ENCODE assay signal across 15 cellular contexts in genomic region chr19:4592445-4592844, GRCh38. TPM values are rescaled to one million over a fixed set of nuclear protein-coding genes. Genes with fewer than 3 reads are reported as not detected.
DNase-seq lines count a peak whose midpoint lies in the region; ATAC-seq and TF ChIP-seq lines count a peak whose summit lies in the region.
"Had no signal": no experiment of that assay in that cellular context is flagged by ENCODE, and none has a peak within 500 bp of the region (broad histone marks: within the 10 kb centered on the region; RNA-seq: fewer than 3 reads in every experiment).

No MANE protein-coding gene starts in this region.

- peak overlapping the region; percentile 6 for H3K27ac Mint-ChIP-seq in glutamatergic neuron (ENCODE audit: unreplicated experiment)
- H3K27ac Mint-ChIP-seq: CD4-positive, alpha-beta T cell; GM23338; HFFc6 had no signal

- TF ChIP-seq POLR2A in GM18505 (IDR thresholded peaks at IDR 0.05; ENCODE audit: borderline replicate concordance, extremely low read depth, insufficient read depth, insufficient read length): no peak

- peaks cover 17% of the 10 kb centered on the region for H3K4me1 Mint-ChIP-seq in glutamatergic neuron (ENCODE audit: low read depth, unreplicated experiment)

- DNase-seq in NCI-H2171 treated with DMSO at 0.1 percent for 48 hours (lab: John Stamatoyannopoulos, UW): peak; percentile 30
- no peak for DNase-seq in NCI-H2171 (lab: John Stamatoyannopoulos, UW)
- peak; percentile 42 to 71 for DNase-seq in NCI-H524 (lab: John Stamatoyannopoulos, UW)
- DNase-seq in glutamatergic neuron: no peak
- no peak for DNase-seq in midbrain (lab: John Stamatoyannopoulos, UW)
- DNase-seq: ACHN; Calu3; CD4-positive, alpha-beta T cell; GF-D8; H9; HFFc6; KBM-7 had no signal

- H3K27me3 Mint-ChIP-seq in glutamatergic neuron (ENCODE audit: unreplicated experiment): peaks cover 1% of the 10 kb centered on the region

- peaks cover 6% of the 10 kb centered on the region for H3K9me3 Mint-ChIP-seq in glutamatergic neuron (ENCODE audit: unreplicated experiment)
- H3K9me3 Mint-ChIP-seq: CD4-positive, alpha-beta T cell; GM23338; H9; HFFc6 had no signal

- no peak for TF ChIP-seq CTCF in glutamatergic neuron (IDR thresholded peaks at IDR 0.05; ENCODE audit: partially characterized antibody, unreplicated experiment)

- no peak overlapping the region for H3K4me3 Mint-ChIP-seq in glutamatergic neuron (ENCODE audit: unreplicated experiment)
- H3K4me3 Mint-ChIP-seq: CD4-positive, alpha-beta T cell; GM23338; H9; HFFc6 had no signal

- H3K36me3 Mint-ChIP-seq in glutamatergic neuron (ENCODE audit: unreplicated experiment): no peaks in the 10 kb centered on the region

- ATAC-seq in GM18505 (IDR thresholded peaks at IDR 0.05; ENCODE audit: unreplicated experiment): no peak
- ATAC-seq in HG03342 (IDR thresholded peaks at IDR 0.05; ENCODE audit: unreplicated experiment): no peak
- ATAC-seq: GM23338 had no signal

RNA-seq across cellular contexts. Expression of gene SEMA6B, which starts 33.0 kb away (rescaled TPM):
- 234 TPM for total RNA-seq in glutamatergic neuron (ENCODE audit: unreplicated experiment)

RNA-seq across cellular contexts. Expression of gene TNFAIP8L1, which starts 46.9 kb away (rescaled TPM):
- total RNA-seq in glutamatergic neuron (ENCODE audit: unreplicated experiment): 23.6 TPM

RNA-seq across cellular contexts. Expression of gene LRG1, which starts 52.6 kb away (rescaled TPM):
- 1.0 TPM for total RNA-seq in glutamatergic neuron (ENCODE audit: unreplicated experiment)
- total RNA-seq: CD4-positive, alpha-beta T cell; HFFc6 had no signal

RNA-seq across cellular contexts. Expression of gene PLIN5, which starts 57.4 kb away (rescaled TPM):
- total RNA-seq in glutamatergic neuron (ENCODE audit: unreplicated experiment): 0.54 TPM
- total RNA-seq: HFFc6 had no signal

Comparison
In these comparisons a context has a peak if more than half of its experiments do, and no peak if none do; other contexts are left out.
1. DNase-seq: peak in NCI-H2171 treated with DMSO at 0.1 percent for 48 hours (single experiment) and NCI-H524 (2 of 2); none in NCI-H2171 (single experiment), glutamatergic neuron (single experiment) and midbrain (single experiment).